In genomic region chrX:140090800-140091275, GRCh38 we compare ENCODE assay signal across 1 cellular context.
TF ChIP-seq lines count a peak whose summit lies in the region.

No MANE protein-coding gene starts in this region.

TF ChIP-seq in GM23338, 12 proteins besides CTCF, POLR2A, EP300 and RAD21:
- TF ChIP-seq REST (IDR thresholded peaks at IDR 0.05; ENCODE audit: unreplicated experiment) (no peak), POLR2AphosphoS5 (IDR thresholded peaks at IDR 0.05; ENCODE audit: low read depth) (no peak), JUNB (IDR thresholded peaks at IDR 0.05; ENCODE audit: unreplicated experiment) (no peak), EZH2phosphoT487 (IDR thresholded peaks at IDR 0.05; ENCODE audit: unreplicated experiment) (no peak), CREB1 (CRISPR knock-in tag; IDR thresholded peaks at IDR 0.05; ENCODE audit: low read depth) (no peak), STAT1 (IDR thresholded peaks at IDR 0.05; ENCODE audit: unreplicated experiment) (no peak), EZH2 (IDR thresholded peaks at IDR 0.05; ENCODE audit: low read depth, unreplicated experiment) (no peak), ZNF331 (CRISPR knock-in tag; IDR thresholded peaks at IDR 0.05; ENCODE audit: low read depth) (no peak), NANOG (IDR thresholded peaks at IDR 0.05; ENCODE audit: borderline replicate concordance) (no peak), ZNF114 (CRISPR knock-in tag; IDR thresholded peaks at IDR 0.05) (no peak)
- TF ChIP-seq, protein P1, sequence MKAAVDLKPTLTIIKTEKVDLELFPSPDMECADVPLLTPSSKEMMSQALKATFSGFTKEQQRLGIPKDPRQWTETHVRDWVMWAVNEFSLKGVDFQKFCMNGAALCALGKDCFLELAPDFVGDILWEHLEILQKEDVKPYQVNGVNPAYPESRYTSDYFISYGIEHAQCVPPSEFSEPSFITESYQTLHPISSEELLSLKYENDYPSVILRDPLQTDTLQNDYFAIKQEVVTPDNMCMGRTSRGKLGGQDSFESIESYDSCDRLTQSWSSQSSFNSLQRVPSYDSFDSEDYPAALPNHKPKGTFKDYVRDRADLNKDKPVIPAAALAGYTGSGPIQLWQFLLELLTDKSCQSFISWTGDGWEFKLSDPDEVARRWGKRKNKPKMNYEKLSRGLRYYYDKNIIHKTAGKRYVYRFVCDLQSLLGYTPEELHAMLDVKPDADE (IDR thresholded peaks at IDR 0.05): no peak
- TF ChIP-seq, protein P2, sequence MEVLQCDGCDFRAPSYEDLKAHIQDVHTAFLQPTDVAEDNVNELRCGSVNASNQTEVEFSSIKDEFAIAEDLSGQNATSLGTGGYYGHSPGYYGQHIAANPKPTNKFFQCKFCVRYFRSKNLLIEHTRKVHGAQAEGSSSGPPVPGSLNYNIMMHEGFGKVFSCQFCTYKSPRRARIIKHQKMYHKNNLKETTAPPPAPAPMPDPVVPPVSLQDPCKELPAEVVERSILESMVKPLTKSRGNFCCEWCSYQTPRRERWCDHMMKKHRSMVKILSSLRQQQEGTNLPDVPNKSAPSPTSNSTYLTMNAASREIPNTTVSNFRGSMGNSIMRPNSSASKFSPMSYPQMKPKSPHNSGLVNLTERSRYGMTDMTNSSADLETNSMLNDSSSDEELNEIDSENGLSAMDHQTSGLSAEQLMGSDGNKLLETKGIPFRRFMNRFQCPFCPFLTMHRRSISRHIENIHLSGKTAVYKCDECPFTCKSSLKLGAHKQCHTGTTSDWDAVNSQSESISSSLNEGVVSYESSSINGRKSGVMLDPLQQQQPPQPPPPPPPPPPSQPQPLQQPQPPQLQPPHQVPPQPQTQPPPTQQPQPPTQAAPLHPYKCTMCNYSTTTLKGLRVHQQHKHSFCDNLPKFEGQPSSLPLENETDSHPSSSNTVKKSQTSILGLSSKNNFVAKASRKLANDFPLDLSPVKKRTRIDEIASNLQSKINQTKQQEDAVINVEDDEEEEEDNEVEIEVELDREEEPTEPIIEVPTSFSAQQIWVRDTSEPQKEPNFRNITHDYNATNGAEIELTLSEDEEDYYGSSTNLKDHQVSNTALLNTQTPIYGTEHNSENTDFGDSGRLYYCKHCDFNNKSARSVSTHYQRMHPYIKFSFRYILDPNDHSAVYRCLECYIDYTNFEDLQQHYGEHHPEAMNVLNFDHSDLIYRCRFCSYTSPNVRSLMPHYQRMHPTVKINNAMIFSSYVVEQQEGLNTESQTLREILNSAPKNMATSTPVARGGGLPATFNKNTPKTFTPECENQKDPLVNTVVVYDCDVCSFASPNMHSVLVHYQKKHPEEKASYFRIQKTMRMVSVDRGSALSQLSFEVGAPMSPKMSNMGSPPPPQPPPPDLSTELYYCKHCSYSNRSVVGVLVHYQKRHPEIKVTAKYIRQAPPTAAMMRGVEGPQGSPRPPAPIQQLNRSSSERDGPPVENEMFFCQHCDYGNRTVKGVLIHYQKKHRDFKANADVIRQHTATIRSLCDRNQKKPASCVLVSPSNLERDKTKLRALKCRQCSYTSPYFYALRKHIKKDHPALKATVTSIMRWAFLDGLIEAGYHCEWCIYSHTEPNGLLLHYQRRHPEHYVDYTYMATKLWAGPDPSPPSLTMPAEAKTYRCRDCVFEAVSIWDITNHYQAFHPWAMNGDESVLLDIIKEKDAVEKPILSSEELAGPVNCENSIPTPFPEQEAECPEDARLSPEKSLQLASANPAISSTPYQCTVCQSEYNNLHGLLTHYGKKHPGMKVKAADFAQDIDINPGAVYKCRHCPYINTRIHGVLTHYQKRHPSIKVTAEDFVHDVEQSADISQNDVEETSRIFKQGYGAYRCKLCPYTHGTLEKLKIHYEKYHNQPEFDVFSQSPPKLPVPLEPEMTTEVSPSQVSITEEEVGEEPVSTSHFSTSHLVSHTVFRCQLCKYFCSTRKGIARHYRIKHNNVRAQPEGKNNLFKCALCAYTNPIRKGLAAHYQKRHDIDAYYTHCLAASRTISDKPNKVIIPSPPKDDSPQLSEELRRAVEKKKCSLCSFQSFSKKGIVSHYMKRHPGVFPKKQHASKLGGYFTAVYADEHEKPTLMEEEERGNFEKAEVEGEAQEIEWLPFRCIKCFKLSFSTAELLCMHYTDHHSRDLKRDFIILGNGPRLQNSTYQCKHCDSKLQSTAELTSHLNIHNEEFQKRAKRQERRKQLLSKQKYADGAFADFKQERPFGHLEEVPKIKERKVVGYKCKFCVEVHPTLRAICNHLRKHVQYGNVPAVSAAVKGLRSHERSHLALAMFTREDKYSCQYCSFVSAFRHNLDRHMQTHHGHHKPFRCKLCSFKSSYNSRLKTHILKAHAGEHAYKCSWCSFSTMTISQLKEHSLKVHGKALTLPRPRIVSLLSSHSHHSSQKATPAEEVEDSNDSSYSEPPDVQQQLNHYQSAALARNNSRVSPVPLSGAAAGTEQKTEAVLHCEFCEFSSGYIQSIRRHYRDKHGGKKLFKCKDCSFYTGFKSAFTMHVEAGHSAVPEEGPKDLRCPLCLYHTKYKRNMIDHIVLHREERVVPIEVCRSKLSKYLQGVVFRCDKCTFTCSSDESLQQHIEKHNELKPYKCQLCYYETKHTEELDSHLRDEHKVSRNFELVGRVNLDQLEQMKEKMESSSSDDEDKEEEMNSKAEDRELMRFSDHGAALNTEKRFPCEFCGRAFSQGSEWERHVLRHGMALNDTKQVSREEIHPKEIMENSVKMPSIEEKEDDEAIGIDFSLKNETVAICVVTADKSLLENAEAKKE (CRISPR knock-in tag; IDR thresholded peaks at IDR 0.05): no peak
TF ChIP-seq in GM23338: peak in this region for 0.
